In the genomic region with DNA sequence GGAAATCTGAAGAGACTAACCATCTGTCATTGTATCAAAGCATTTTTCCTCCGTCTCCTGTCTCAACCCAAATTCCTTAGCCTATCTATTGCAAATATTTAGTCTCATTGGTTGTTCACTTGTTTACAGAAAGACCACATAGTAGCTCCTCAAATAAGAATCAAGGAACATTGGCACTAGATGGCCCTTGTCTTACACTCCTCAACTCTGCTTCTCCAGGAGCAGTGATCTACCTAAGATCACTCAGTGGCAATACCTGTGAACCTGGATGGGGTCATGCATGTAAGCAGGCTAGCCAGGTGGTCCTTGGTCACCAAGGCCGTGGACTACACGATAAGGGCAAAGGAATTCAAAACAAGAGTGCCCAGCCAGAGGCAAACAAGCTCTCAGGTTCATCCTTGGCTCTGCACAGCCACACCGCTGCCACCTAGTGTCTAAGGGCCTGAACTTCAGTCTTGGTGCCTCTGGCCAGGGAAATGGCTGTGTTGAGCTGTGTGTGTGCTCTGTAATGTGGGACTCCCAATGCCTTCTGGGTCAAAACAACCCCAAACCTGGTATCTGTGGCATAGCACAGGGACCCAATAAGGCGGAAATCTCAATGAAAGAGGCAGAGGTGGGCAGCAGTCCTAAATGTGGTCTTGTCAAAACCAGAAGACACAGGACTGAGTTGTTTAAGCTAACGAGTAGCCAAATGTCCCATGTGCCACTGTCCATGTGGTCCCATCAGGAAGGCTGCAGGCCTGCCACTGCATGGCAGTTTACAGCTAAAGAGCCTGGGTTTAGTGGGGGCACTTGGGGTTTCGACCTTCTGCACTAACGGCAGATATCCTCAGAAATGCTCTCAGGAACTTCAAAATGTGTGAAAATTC, we compare ENCODE assay signal across 8 cellular contexts. TPM values are rescaled to one million over a fixed set of nuclear protein-coding genes. Genes with fewer than 3 reads are reported as not detected.
DNase-seq lines count a peak whose midpoint lies in the region; ATAC-seq lines count a peak whose summit lies in the region.

No MANE protein-coding gene starts in this region.

- H3K4me1 ChIP-seq in CD4-positive, CD25-positive, alpha-beta regulatory T cell (ENCODE audit: control insufficient read depth, insufficient read depth, low read length, poor library complexity, severe bottlenecking), result no peaks in the 10 kb centered on the region

- no peaks in the 10 kb centered on the region for H3K27me3 ChIP-seq in CD4-positive, CD25-positive, alpha-beta regulatory T cell (ENCODE audit: control insufficient read depth, insufficient read depth, low read length)

- DNase-seq in CD4-positive, CD25-positive, alpha-beta regulatory T cell, result peak; percentile 25 to 73 (median 56)
- DNase-seq in NCI-H345 treated with DMSO at 0.1 percent for 48 hours (lab: John Stamatoyannopoulos, UW; ENCODE audit: unreplicated experiment) (peak; percentile 26), left kidney (ENCODE audit: low read depth, low spot score) (peak; percentile 89)
- DNase-seq in central memory CD4-positive, alpha-beta T cell, result peak; percentile 28
- peak; percentile 49 to 58 for DNase-seq in stimulated activated CD4-positive, alpha-beta T cell treated with anti-CD3 and anti-CD28 coated beads, Interleukin-4, amount 100 ng/mL, for 4 hours

- H3K9me3 ChIP-seq in CD4-positive, CD25-positive, alpha-beta regulatory T cell (ENCODE audit: control insufficient read depth in 2 of 2, low read length in 2 of 2), result no peaks in the 10 kb centered on the region

- H3K27me3 Mint-ChIP-seq in CD4-positive, CD25-positive, alpha-beta regulatory T cell, result no peaks in the 10 kb centered on the region

- no peaks in the 10 kb centered on the region for H3K9me3 Mint-ChIP-seq in CD4-positive, CD25-positive, alpha-beta regulatory T cell

- H3K4me3 ChIP-seq in CD4-positive, CD25-positive, alpha-beta regulatory T cell (ENCODE audit: low read depth, low read length), result no peak overlapping the region

- ATAC-seq in CD4-positive, CD25-positive, alpha-beta regulatory T cell (ENCODE audit: low read depth in 2 of 2), result peak; percentile 75 to 81
- peak; percentile 91 for ATAC-seq in GM19351 (IDR thresholded peaks at IDR 0.05; ENCODE audit: unreplicated experiment)
- peak; percentile 75 for ATAC-seq in HG03439 (IDR thresholded peaks at IDR 0.05; ENCODE audit: unreplicated experiment)
- peak; percentile 75 to 80 for ATAC-seq in activated CD4-positive, CD25-positive, alpha-beta regulatory T cell treated with anti-CD3 and anti-CD28 coated beads, Interleukin-2, amount 50 U/mL, for 24 hours

- H3K4me1 Mint-ChIP-seq in CD4-positive, CD25-positive, alpha-beta regulatory T cell, result peaks cover 0 to 2% (median under 1%) of the 10 kb centered on the region in 4 donors

- H3K36me3 ChIP-seq in CD4-positive, CD25-positive, alpha-beta regulatory T cell (ENCODE audit: control insufficient read depth, insufficient read depth, low read length), result peaks cover 4% of the 10 kb centered on the region

- H3K27ac ChIP-seq in CD4-positive, CD25-positive, alpha-beta regulatory T cell (ENCODE audit: insufficient read depth, low read length, poor library complexity, severe bottlenecking), result no peak overlapping the region

- H3K4me3 Mint-ChIP-seq in CD4-positive, CD25-positive, alpha-beta regulatory T cell, result no peak overlapping the region

- no peak overlapping the region for H3K27ac Mint-ChIP-seq in CD4-positive, CD25-positive, alpha-beta regulatory T cell

- no peaks in the 10 kb centered on the region for H3K36me3 Mint-ChIP-seq in CD4-positive, CD25-positive, alpha-beta regulatory T cell

RNA-seq across cellular contexts. Expression of a gene that starts 54.5 kb away (rescaled TPM):
- total RNA-seq in CD4-positive, CD25-positive, alpha-beta regulatory T cell, result not detected
- polyA plus RNA-seq in CD4-positive, CD25-positive, alpha-beta regulatory T cell, result not detected

Comparison
In these comparisons a context has a peak if more than half of its experiments do, and no peak if none do; other contexts are left out.
1. DNase-seq: peak in every context shown above with its lines; median percentile 89 in left kidney; 56 in CD4-positive, CD25-positive, alpha-beta regulatory T cell; 54 in stimulated activated CD4-positive, alpha-beta T cell treated with anti-CD3 and anti-CD28 coated beads, Interleukin-4, amount 100 ng/mL, for 4 hours; 28 in central memory CD4-positive, alpha-beta T cell; 26 in NCI-H345 treated with DMSO at 0.1 percent for 48 hours.